Comparison of ENCODE assay signal across 1 cellular context in genomic region chr2:216504376-216504762, GRCh38.
A peak's percentile ranks its signal among the peaks of the same experiment; 100 is the strongest.
TF ChIP-seq lines count a peak whose summit lies in the region.

No MANE protein-coding gene starts in this region.

TF ChIP-seq in GM12878, 131 proteins besides CTCF, POLR2A, EP300 and RAD21 (continued from another document):
- TF ChIP-seq RELB (IDR thresholded peaks at IDR 0.05; ENCODE audit: low read depth): no peak
- TF ChIP-seq PBX3 (IDR thresholded peaks at IDR 0.05; ENCODE audit: insufficient replicate concordance, low read depth, low read length): no peak
- peak; percentile 40; the same call in 1 of the 2 replicates for TF ChIP-seq SMAD5 (IDR thresholded peaks at IDR 0.05; ENCODE audit: low read depth)
- TF ChIP-seq PML (IDR thresholded peaks at IDR 0.05; ENCODE audit: low read length): peak; percentile 5; the same call in 1 of the 2 replicates
